Comparison of ENCODE assay signal across 8 cellular contexts in the genomic region with DNA sequence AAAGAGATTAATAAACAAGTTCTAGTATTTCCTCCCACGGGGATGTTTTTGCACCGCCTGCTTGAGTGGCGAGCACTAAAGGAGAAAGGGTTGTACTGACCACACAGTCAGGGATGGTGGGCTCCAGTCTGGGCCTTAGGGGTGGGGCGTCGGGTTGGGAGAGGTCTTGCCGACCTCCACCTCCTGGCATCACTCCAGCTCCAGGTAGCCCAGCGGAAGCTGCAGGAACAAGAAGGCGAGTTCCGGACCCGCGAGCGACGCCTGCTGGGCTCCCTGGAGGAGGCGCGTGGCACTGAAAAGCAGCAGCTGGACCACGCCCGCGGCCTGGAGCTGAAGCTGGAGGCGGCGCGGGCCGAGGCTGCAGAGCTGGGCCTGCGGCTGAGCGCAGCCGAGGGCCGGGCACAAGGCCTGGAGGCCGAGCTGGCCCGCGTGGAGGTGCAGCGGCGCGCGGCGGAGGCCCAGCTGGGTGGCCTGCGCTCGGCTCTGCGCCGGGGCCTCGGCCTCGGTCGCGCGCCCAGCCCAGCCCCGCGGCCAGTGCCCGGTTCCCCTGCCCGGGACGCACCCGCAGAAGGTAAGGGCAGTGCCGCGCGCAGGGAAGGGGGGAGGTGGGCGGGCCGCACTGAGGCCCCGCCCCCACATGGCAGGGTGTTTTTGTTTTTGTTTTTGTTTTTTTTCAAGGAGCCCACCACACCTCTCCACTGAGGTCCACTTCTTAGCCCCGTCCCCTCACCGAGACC. TPM values are rescaled to one million over a fixed set of nuclear protein-coding genes. Genes with fewer than 3 reads are reported as not detected.
A peak's percentile ranks its signal among the peaks of the same experiment; 100 is the strongest.
DNase-seq lines count a peak whose midpoint lies in the region; ATAC-seq and TF ChIP-seq lines count a peak whose summit lies in the region.

No MANE protein-coding gene starts in this region.

- TF ChIP-seq CTCF in CD14-positive monocyte (IDR thresholded peaks at IDR 0.05) = peak; percentile 85
- no peak for TF ChIP-seq CTCF in activated B cell treated with CpG ODN at 0.5 μM for 24 hours (IDR thresholded peaks at IDR 0.05)

- intact Hi-C loops in CD14-positive monocyte (cut with micrococcal nuclease) = loop anchor here in 1 of 2 donors (5.0 kb wide), 1 partner anchor 87 kb away; no protein-coding TSS in a partner anchor
- intact Hi-C loops in activated B cell treated with CpG ODN at 0.5 μM for 24 hours (cut with micrococcal nuclease) = loop anchor here (2.0 kb wide), 1 partner anchor 48 kb away; no protein-coding TSS in a partner anchor
- intact Hi-C loops in left colon (cut with DNase I, micrococcal nuclease) = loop anchor here in 1 of 2 donors (10.0 kb wide), 1 partner anchor 84 kb away; no protein-coding TSS in a partner anchor

- H3K9me3 Mint-ChIP-seq in CD14-positive monocyte = no peaks in the 10 kb centered on the region
- H3K9me3 Mint-ChIP-seq in activated B cell treated with CpG ODN at 0.5 μM for 24 hours = no peaks in the 10 kb centered on the region

- H3K4me3 Mint-ChIP-seq in CD14-positive monocyte (peak overlapping the region; percentile 68 to 79), activated B cell treated with CpG ODN at 0.5 μM for 24 hours (peak overlapping the region; percentile 83)

- POLR2A ChIA-PET in activated B cell treated with CpG ODN at 0.5 μM for 24 hours (lab: Charles Lee) = interaction anchor here (0.6 to 3.0 kb wide), 3 partner anchors 56 to 327 kb away, joined by 4 to 19 read pairs (median 5); no protein-coding TSS in a partner anchor

- ATAC-seq in GM19467 (IDR thresholded peaks at IDR 0.05; ENCODE audit: unreplicated experiment) (peak; percentile 76), activated B cell treated with CpG ODN at 0.5 μM for 24 hours (ENCODE audit: low read depth) (peak; percentile 93), left colon (peak; percentile 93), HG02970 (IDR thresholded peaks at IDR 0.05; ENCODE audit: low FRiP score, unreplicated experiment) (no peak)

- H3K36me3 Mint-ChIP-seq in CD14-positive monocyte (peaks cover 8% of the 10 kb centered on the region in 2 donors), activated B cell treated with CpG ODN at 0.5 μM for 24 hours (ENCODE audit: low read depth) (peaks cover 5% of the 10 kb centered on the region)

- CTCF ChIA-PET in activated B cell treated with CpG ODN at 0.5 μM for 24 hours (lab: Charles Lee) = interaction anchor here (0.6 to 2.9 kb wide), 12 partner anchors 9 to 339 kb away, joined by 3 to 18 read pairs (median 4); no protein-coding TSS in a partner anchor

- peaks cover 7% of the 10 kb centered on the region for H3K4me1 Mint-ChIP-seq in CD14-positive monocyte
- peaks cover 10% of the 10 kb centered on the region for H3K4me1 Mint-ChIP-seq in activated B cell treated with CpG ODN at 0.5 μM for 24 hours

- DNase-seq in CD14-positive monocyte (ENCODE audit: low spot score) = peak; percentile 77
- DNase-seq in NCI-H1105 treated with DMSO at 0.1 percent for 48 hours (lab: John Stamatoyannopoulos, UW) = peak; percentile 89
- DNase-seq in activated B cell treated with CpG ODN at 0.5 μM for 24 hours = peak; percentile 70
- peak; percentile 46 for DNase-seq in cerebellum (ENCODE audit: low spot score)
- peak; percentile 88 to 96 for DNase-seq in left colon
- peak; percentile 67 to 72 for DNase-seq in stimulated activated CD4-positive, alpha-beta T cell treated with anti-CD3 and anti-CD28 coated beads, Interleukin-1b, Interleukin-23, amount 100 ng/mL, for 4 hours (ENCODE audit: low read depth in 2 of 2)

- H3K27ac Mint-ChIP-seq in CD14-positive monocyte (no peak overlapping the region), activated B cell treated with CpG ODN at 0.5 μM for 24 hours (peak overlapping the region; percentile 68)

- peaks cover 0 to 6% (median 5%) of the 10 kb centered on the region in 3 donors for H3K27me3 Mint-ChIP-seq in CD14-positive monocyte (ENCODE audit: low read depth in 3 of 3)
- no peaks in the 10 kb centered on the region for H3K27me3 Mint-ChIP-seq in activated B cell treated with CpG ODN at 0.5 μM for 24 hours

RNA-seq across cellular contexts. Expression of a gene that starts 19.7 kb away (rescaled TPM):
- not detected for polyA plus RNA-seq in CD14-positive monocyte
- total RNA-seq in activated B cell treated with CpG ODN at 0.5 μM for 24 hours (not detected in 2 replicates), cerebellum (17.7 TPM), left colon (1 to 10 TPM; 2.7 to 3.9 TPM)

RNA-seq across cellular contexts. Expression of a gene that starts 39.0 kb away (rescaled TPM):
- polyA plus RNA-seq in CD14-positive monocyte = under 1 TPM; 0.21 to 0.69 TPM
- total RNA-seq in activated B cell treated with CpG ODN at 0.5 μM for 24 hours (30.2 and 30.4 TPM in 2 replicates), cerebellum (17.2 TPM), left colon (10 to 100 TPM; 11.3 to 11.4 TPM)

RNA-seq across cellular contexts. Expression of a gene that starts 51.0 kb away (rescaled TPM):
- 10 to 100 TPM; 17.6 to 19.5 TPM for polyA plus RNA-seq in CD14-positive monocyte
- total RNA-seq in activated B cell treated with CpG ODN at 0.5 μM for 24 hours (27.6 and 31.9 TPM in 2 replicates), cerebellum (66.2 TPM), left colon (10 to 100 TPM; 46.2 to 53.9 TPM)
